8 cellular contexts compared by ENCODE assay signal in the genomic region with DNA sequence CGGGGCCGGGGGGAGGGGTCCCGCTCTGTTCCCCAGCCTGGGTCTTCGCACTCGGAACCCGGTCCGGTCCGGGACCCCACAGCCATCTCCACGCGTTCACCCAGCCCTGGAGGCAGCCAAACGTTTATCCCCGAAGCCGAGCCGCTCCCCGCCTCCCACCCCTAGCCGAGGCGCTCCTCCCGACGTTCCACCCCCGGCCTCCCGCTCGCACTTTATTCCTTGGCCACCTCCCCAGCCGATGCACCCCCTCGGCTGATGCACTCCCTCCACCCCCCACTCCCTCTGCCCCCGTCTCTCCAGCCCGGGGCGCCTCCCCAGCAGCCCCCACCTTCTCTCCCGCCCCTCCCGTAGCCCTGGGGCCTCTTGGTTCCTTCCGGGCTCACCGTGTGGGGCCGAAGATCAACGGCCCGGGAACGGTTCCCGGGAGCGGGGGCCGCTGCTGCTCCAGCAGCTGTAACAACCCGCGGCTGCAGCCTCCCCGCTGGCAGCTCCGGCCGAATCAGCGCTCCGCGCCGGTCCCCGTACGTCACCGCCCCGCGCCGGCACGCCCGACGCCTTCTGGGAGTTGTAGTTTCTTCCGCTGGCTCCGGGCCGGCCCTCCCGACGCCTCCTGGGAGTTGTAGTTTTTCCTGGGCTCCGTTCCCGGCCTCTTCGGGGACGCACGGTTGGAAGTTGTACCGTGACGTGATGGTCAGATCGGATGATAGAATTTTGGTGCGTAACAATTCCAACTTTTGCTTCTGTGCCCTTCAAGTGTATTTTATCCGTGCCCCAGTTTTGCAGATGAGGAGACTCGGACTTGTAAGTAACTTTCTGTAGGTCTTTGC. TPM values are rescaled to one million over a fixed set of nuclear protein-coding genes. Genes with fewer than 3 reads are reported as not detected.
A peak's percentile ranks its signal among the peaks of the same experiment; 100 is the strongest.
DNase-seq lines count a peak whose midpoint lies in the region; ATAC-seq and TF ChIP-seq lines count a peak whose summit lies in the region.

LRRC3C (plus strand) TSS at position 632 of the 827 bp plus-strand sequence. CDS start 13,792 bp downstream, outside the sequence.
ORMDL3 (minus strand) TSS at position 501 of the 827 bp plus-strand sequence. CDS start 3,398 bp downstream, outside the sequence.

- H3K4me1 ChIP-seq in BLaER1 treated with 17β-estradiol and CSF1 and Interleukin-3, amounts not matched to agents 10 nM and 100 nM: peaks cover 71 to 80% (median 76%) of the 10 kb centered on the region in 10 experiments
- peaks cover 19 to 59% (median 41%) of the 10 kb centered on the region in 4 donors for H3K4me1 ChIP-seq in liver (ENCODE audit: control insufficient read depth in 4 of 4, insufficient read depth in 4 of 4, low read length in 3 of 4)

- no peaks in the 10 kb centered on the region for H3K27me3 ChIP-seq in BLaER1 treated with 17β-estradiol and CSF1 and Interleukin-3, amounts not matched to agents 10 nM and 100 nM
- no peaks in the 10 kb centered on the region for H3K27me3 ChIP-seq in liver (ENCODE audit: control insufficient read depth in 4 of 4, insufficient read depth in 4 of 4, low read length in 3 of 4)

- H3K9me3 ChIP-seq in BLaER1 treated with 17β-estradiol and CSF1 and Interleukin-3, amounts not matched to agents 10 nM and 100 nM (replicated peaks in 1 of 11): no peaks in the 10 kb centered on the region
- H3K9me3 ChIP-seq in liver (ENCODE audit: control insufficient read depth in 4 of 4, low read length in 3 of 4): no peaks in the 10 kb centered on the region

- DNase-seq in NCI-H774 (lab: John Stamatoyannopoulos, UW): peak; percentile 96
- DNase-seq in activated CD4-positive, alpha-beta T cell treated with anti-CD3 and anti-CD28 coated beads, Interleukin-2, amount 50 U/mL, for 48 hours: peak; percentile 92 to 94
- DNase-seq in dermis microvascular lymphatic vessel endothelial cell (ENCODE audit: low read depth in 2 of 2): peak; percentile 83 to 94
- peak; percentile 90 for DNase-seq in stimulated activated CD4-positive, alpha-beta T cell treated with anti-CD3 and anti-CD28 coated beads, Interleukin-4, amount 100 ng/mL, for 1 hour

- H3K9ac ChIP-seq in BLaER1 treated with 17β-estradiol and CSF1 and Interleukin-3, amounts not matched to agents 10 nM and 100 nM: peak within 1 kb of the TSS; percentile 80 to 91 (median 84)
- H3K9ac ChIP-seq in liver (ENCODE audit: low read depth in 1 of 2, low read length in 2 of 2): peak within 1 kb of the TSS; percentile 89 to 99

- H3K4me3 ChIP-seq in BLaER1 treated with 17β-estradiol and CSF1 and Interleukin-3, amounts not matched to agents 10 nM and 100 nM: peak within 1 kb of the TSS; percentile 65 to 90 (median 81)
- H3K4me3 ChIP-seq in liver (ENCODE audit: low read depth in 1 of 3, low read length in 3 of 3): peak within 1 kb of the TSS; percentile 68 to 90 (median 71)

- under 1% methylated on average over 72 of the region's 72 CpGs for WGBS in liver

- ATAC-seq in GM19372 (IDR thresholded peaks at IDR 0.05; ENCODE audit: low read depth, unreplicated experiment) (peak; percentile 88), HG03565 (IDR thresholded peaks at IDR 0.05; ENCODE audit: unreplicated experiment) (peak; percentile 51)

- peak in 1 of 2 donors; percentile 41 for TF ChIP-seq RAD21 in liver (IDR thresholded peaks at IDR 0.05)

- peaks cover 11 to 45% (median 32%) of the 10 kb centered on the region in 11 experiments; a peak in 18 of 22 replicates for H4K20me1 ChIP-seq in BLaER1 treated with 17β-estradiol and CSF1 and Interleukin-3, amounts not matched to agents 10 nM and 100 nM

- H3K36me3 ChIP-seq in BLaER1 treated with 17β-estradiol and CSF1 and Interleukin-3, amounts not matched to agents 10 nM and 100 nM: peaks cover 16 to 22% (median 19%) of the 10 kb centered on the region in 11 experiments
- peaks cover 6 to 9% (median 7%) of the 10 kb centered on the region in 4 donors for H3K36me3 ChIP-seq in liver (ENCODE audit: control insufficient read depth in 4 of 4, insufficient read depth in 3 of 4, low read depth in 1 of 4, low read length in 3 of 4)

- H3K27ac ChIP-seq in BLaER1 treated with 17β-estradiol and CSF1 and Interleukin-3, amounts not matched to agents 10 nM and 100 nM: peak within 1 kb of the TSS; percentile 34 to 82 (median 73); a peak in 21 of 22 replicates
- peak within 1 kb of the TSS; percentile 95 to 98 for H3K27ac ChIP-seq in liver (ENCODE audit: low read depth in 1 of 2, low read length in 2 of 2)

- peak within 1 kb of the TSS; percentile 96 to 100 (median 98) for H3K4me2 ChIP-seq in BLaER1 treated with 17β-estradiol and CSF1 and Interleukin-3, amounts not matched to agents 10 nM and 100 nM

- TF ChIP-seq CTCF in liver (IDR thresholded peaks at IDR 0.05; ENCODE audit: low read depth, low read length, missing input control): no peak

TF ChIP-seq in liver, 16 proteins besides CTCF, POLR2A, EP300 and RAD21:
- TF ChIP-seq, protein P1, sequence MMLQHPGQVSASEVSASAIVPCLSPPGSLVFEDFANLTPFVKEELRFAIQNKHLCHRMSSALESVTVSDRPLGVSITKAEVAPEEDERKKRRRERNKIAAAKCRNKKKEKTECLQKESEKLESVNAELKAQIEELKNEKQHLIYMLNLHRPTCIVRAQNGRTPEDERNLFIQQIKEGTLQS (IDR thresholded peaks at IDR 0.05): peak; percentile 17
- TF ChIP-seq JUND (IDR thresholded peaks at IDR 0.05) (peak; percentile 59 to 68), NR2F2 (IDR thresholded peaks at IDR 0.05) (no peak), SP1 (IDR thresholded peaks at IDR 0.05) (peak; percentile 64), TAF1 (conservative IDR thresholded peaks at IDR 0.05) (peak; percentile 71), FOXA2 (IDR thresholded peaks at IDR 0.05) (peak; percentile 13), ZBTB33 (IDR thresholded peaks at IDR 0.05) (peak; percentile 70), REST (IDR thresholded peaks at IDR 0.05) (peak; percentile 64), HNF4A (conservative IDR thresholded peaks at IDR 0.05) (peak in 1 of 2 donors; percentile 62), EGR1 (IDR thresholded peaks at IDR 0.05; ENCODE audit: low read depth in 2 of 2) (peak in 1 of 2 donors; percentile 47), HNF4G (IDR thresholded peaks at IDR 0.05) (peak; percentile 48), MAX (IDR thresholded peaks at IDR 0.05) (peak; percentile 58), FOXA1 (IDR thresholded peaks at IDR 0.05) (peak; percentile 54), YY1 (IDR thresholded peaks at IDR 0.05) (peak; percentile 80), GABPA (IDR thresholded peaks at IDR 0.05 in 1 of 2, conservative IDR thresholded peaks at IDR 0.05 in 1 of 2) (peak in 1 of 2 donors; percentile 74), RXRA (IDR thresholded peaks at IDR 0.05) (peak in 1 of 2 donors; percentile 58)
TF ChIP-seq in liver: peak in this region for 15.

RNA-seq across cellular contexts. Expression of gene LRRC3C, which starts in this region (rescaled TPM):
- total RNA-seq in dermis microvascular lymphatic vessel endothelial cell (not detected in 2 replicates), liver (under 1 TPM in 1 of 2 donors, not detected in 1; 0.17 TPM)
- under 1 TPM; 0.08 to 0.24 TPM for polyA plus RNA-seq in liver

RNA-seq across cellular contexts. Expression of gene ORMDL3, which starts in this region (rescaled TPM):
- total RNA-seq in dermis microvascular lymphatic vessel endothelial cell (30.3 and 36.9 TPM in 2 replicates), liver (100 to 1,000 TPM; 138 to 141 TPM)
- 100 to 1,000 TPM in 1 of 2 donors, 10 to 100 TPM in 1; 71.0 to 112 TPM for polyA plus RNA-seq in liver

Comparison
In these comparisons a context has a peak if more than half of its experiments do, and no peak if none do; other contexts are left out.
1. Peak in every context shown above with its lines: DNase-seq, ATAC-seq, H3K4me3 ChIP-seq and H3K27ac ChIP-seq.